1 cellular context compared by ENCODE assay signal in the genomic region with DNA sequence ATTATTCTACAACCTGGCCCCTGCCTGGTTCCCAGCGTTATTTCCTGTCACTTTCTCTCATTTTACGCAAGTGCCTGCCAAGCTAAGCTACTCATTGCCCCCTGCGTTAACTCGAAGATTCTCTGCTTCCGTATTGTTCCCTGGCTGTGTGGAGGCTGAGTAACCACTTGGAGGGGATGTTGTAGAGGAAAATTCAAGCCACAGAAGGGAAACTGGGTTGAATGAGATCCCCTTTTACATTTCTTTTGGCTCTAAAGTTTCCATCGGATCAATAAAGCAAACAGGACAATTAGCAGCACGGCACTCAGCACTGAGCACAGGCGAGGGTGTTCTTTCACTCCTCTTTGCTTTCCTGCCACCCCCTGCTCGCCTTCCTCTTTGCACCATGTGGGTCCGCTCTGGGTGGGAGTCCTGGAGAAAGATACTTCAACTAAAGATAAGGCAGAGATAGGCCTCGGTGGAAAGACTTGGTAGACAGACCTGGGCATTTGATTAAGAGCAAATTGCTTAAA.
TF ChIP-seq lines count a peak whose summit lies in the region.

No MANE protein-coding gene starts in this region.

TF ChIP-seq in GM23338, 12 proteins besides CTCF, POLR2A, EP300 and RAD21 (continued from another document):
- TF ChIP-seq, protein P1, sequence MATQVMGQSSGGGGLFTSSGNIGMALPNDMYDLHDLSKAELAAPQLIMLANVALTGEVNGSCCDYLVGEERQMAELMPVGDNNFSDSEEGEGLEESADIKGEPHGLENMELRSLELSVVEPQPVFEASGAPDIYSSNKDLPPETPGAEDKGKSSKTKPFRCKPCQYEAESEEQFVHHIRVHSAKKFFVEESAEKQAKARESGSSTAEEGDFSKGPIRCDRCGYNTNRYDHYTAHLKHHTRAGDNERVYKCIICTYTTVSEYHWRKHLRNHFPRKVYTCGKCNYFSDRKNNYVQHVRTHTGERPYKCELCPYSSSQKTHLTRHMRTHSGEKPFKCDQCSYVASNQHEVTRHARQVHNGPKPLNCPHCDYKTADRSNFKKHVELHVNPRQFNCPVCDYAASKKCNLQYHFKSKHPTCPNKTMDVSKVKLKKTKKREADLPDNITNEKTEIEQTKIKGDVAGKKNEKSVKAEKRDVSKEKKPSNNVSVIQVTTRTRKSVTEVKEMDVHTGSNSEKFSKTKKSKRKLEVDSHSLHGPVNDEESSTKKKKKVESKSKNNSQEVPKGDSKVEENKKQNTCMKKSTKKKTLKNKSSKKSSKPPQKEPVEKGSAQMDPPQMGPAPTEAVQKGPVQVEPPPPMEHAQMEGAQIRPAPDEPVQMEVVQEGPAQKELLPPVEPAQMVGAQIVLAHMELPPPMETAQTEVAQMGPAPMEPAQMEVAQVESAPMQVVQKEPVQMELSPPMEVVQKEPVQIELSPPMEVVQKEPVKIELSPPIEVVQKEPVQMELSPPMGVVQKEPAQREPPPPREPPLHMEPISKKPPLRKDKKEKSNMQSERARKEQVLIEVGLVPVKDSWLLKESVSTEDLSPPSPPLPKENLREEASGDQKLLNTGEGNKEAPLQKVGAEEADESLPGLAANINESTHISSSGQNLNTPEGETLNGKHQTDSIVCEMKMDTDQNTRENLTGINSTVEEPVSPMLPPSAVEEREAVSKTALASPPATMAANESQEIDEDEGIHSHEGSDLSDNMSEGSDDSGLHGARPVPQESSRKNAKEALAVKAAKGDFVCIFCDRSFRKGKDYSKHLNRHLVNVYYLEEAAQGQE (IDR thresholded peaks at IDR 0.05; ENCODE audit: unreplicated experiment): no peak
